In genomic region chr4:6473264-6474052, GRCh38 we compare ENCODE assay signal across 17 cellular contexts. TPM values are rescaled to one million over a fixed set of nuclear protein-coding genes. Genes with fewer than 3 reads are reported as not detected.
DNase-seq lines count a peak whose midpoint lies in the region; ATAC-seq and TF ChIP-seq lines count a peak whose summit lies in the region.
"Had no signal": no experiment of that assay in that cellular context is flagged by ENCODE, and none has a peak within 500 bp of the region (broad histone marks: within the 10 kb centered on the region; RNA-seq: fewer than 3 reads in every experiment).

No MANE protein-coding gene starts in this region.

- peaks cover 0 to 6% (median 0%) of the 10 kb centered on the region in 8 donors for H3K9me3 ChIP-seq in spleen
- H3K9me3 ChIP-seq: breast epithelium, gastroesophageal sphincter, ovary had no signal

- H3K4me1 Mint-ChIP-seq in WTC11: peaks cover 23% of the 10 kb centered on the region

- H3K27me3 ChIP-seq in spleen (replicated peaks in 1 of 7): peaks cover 0 to 92% (median 37%) of the 10 kb centered on the region in 7 donors
- H3K27me3 ChIP-seq: ovary had no signal

- no peak overlapping the region for H3K4me3 ChIP-seq in spleen
- H3K4me3 ChIP-seq: gastroesophageal sphincter, ovary had no signal

- no peaks in the 10 kb centered on the region for H3K36me3 ChIP-seq in spleen
- H3K36me3 ChIP-seq: breast epithelium, gastroesophageal sphincter, ovary had no signal

- POLR2A ChIA-PET in WTC11 (lab: Charles Lee): no interaction called here

- TF ChIP-seq CTCF in WTC11 (IDR thresholded peaks at IDR 0.05): no peak
- no peak for TF ChIP-seq CTCF in spleen (IDR thresholded peaks at IDR 0.05 in 8 of 11, conservative IDR thresholded peaks at IDR 0.05 in 3 of 11)

- H3K4me3 Mint-ChIP-seq in WTC11: peak overlapping the region; percentile 48
- H3K4me3 Mint-ChIP-seq: dendritic cell treated with granulocyte-macrophage colony-stimulating factor and Interleukin-4, amounts not matched to agents 40 ng/mL and 50 ng/mL, for 4 days had no signal

- peak; percentile 19 for DNase-seq in DMS79 treated with DMSO at 0.1 percent for 48 hours (lab: John Stamatoyannopoulos, UW)
- DNase-seq in DMS79 (lab: John Stamatoyannopoulos, UW): no peak
- DNase-seq in WTC11 (ENCODE audit: low spot score): no peak
- DNase-seq in left lobe of liver (ENCODE audit: low spot score): peak; percentile 28
- DNase-seq in spleen: peak; percentile 51
- no peak for DNase-seq in retina
- no peak for DNase-seq in OCI-M1 (lab: John Stamatoyannopoulos, UW)
- DNase-seq in AG08396 (ENCODE audit: low spot score): no peak
- DNase-seq: activated CD4-positive, alpha-beta T cell treated with anti-CD3 and anti-CD28 coated beads for 4 hours; NCI-H2081 treated with DMSO at 0.1 percent for 48 hours; stimulated activated CD4-positive, alpha-beta T cell treated with anti-CD3 and anti-CD28 coated beads, Interleukin-4, amount 100 ng/mL, for 4 hours had no signal

- CTCF ChIA-PET in WTC11 (lab: Charles Lee): interaction anchor here (0.6 to 3.6 kb wide), 20 partner anchors 8 to 217 kb away, joined by 3 to 35 read pairs (median 4); no protein-coding TSS in a partner anchor

- H3K27ac ChIP-seq in spleen: no peak overlapping the region
- H3K27ac ChIP-seq: breast epithelium, gastroesophageal sphincter, KMS-11, ovary, skin epidermis had no signal

- no peaks in the 10 kb centered on the region; the same call in 1 of the 2 replicates for H3K9me3 Mint-ChIP-seq in WTC11
- H3K9me3 Mint-ChIP-seq: dendritic cell treated with granulocyte-macrophage colony-stimulating factor and Interleukin-4, amounts not matched to agents 40 ng/mL and 50 ng/mL, for 4 days had no signal

- intact Hi-C loops in spleen (cut with DNase I; ENCODE audit: low total_unique reads): no loop called here

- 35 to 47% (median 40%) methylated on average over 9 of the region's 9 CpGs for WGBS in spleen, 5 donors

- no peak overlapping the region for H3K27ac Mint-ChIP-seq in WTC11
- H3K27ac Mint-ChIP-seq: dendritic cell treated with granulocyte-macrophage colony-stimulating factor and Interleukin-4, amounts not matched to agents 40 ng/mL and 50 ng/mL, for 4 days had no signal

- H3K27me3 Mint-ChIP-seq in WTC11 (ENCODE audit: low read depth): peaks cover 57% of the 10 kb centered on the region

- H3K4me1 ChIP-seq in spleen: peaks cover 2 to 23% (median 16%) of the 10 kb centered on the region in 6 donors

- TF ChIP-seq POLR2A in spleen (IDR thresholded peaks at IDR 0.05): no peak

- ATAC-seq in WTC11 (no peak), left lobe of liver (peak; percentile 11)
- ATAC-seq: gastroesophageal sphincter had no signal

- no peaks in the 10 kb centered on the region for H3K36me3 Mint-ChIP-seq in WTC11

TF ChIP-seq in WTC11, 78 proteins besides CTCF, POLR2A, EP300 and RAD21:
- TF ChIP-seq, protein P1, sequence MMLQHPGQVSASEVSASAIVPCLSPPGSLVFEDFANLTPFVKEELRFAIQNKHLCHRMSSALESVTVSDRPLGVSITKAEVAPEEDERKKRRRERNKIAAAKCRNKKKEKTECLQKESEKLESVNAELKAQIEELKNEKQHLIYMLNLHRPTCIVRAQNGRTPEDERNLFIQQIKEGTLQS (CRISPR knock-in tag; conservative IDR thresholded peaks at IDR 0.05): no peak
- TF ChIP-seq, protein P2, sequence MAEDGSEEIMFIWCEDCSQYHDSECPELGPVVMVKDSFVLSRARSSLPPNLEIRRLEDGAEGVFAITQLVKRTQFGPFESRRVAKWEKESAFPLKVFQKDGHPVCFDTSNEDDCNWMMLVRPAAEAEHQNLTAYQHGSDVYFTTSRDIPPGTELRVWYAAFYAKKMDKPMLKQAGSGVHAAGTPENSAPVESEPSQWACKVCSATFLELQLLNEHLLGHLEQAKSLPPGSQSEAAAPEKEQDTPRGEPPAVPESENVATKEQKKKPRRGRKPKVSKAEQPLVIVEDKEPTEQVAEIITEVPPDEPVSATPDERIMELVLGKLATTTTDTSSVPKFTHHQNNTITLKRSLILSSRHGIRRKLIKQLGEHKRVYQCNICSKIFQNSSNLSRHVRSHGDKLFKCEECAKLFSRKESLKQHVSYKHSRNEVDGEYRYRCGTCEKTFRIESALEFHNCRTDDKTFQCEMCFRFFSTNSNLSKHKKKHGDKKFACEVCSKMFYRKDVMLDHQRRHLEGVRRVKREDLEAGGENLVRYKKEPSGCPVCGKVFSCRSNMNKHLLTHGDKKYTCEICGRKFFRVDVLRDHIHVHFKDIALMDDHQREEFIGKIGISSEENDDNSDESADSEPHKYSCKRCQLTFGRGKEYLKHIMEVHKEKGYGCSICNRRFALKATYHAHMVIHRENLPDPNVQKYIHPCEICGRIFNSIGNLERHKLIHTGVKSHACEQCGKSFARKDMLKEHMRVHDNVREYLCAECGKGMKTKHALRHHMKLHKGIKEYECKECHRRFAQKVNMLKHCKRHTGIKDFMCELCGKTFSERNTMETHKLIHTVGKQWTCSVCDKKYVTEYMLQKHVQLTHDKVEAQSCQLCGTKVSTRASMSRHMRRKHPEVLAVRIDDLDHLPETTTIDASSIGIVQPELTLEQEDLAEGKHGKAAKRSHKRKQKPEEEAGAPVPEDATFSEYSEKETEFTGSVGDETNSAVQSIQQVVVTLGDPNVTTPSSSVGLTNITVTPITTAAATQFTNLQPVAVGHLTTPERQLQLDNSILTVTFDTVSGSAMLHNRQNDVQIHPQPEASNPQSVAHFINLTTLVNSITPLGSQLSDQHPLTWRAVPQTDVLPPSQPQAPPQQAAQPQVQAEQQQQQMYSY (CRISPR knock-in tag; IDR thresholded peaks at IDR 0.05): no peak
- TF ChIP-seq JUN (CRISPR knock-in tag; IDR thresholded peaks at IDR 0.05) (no peak), GRHL2 (CRISPR knock-in tag; IDR thresholded peaks at IDR 0.05; ENCODE audit: insufficient replicate concordance, severe bottlenecking) (no peak), PRRX2 (CRISPR knock-in tag; IDR thresholded peaks at IDR 0.05) (no peak), ATF1 (CRISPR knock-in tag; IDR thresholded peaks at IDR 0.05) (no peak), GTF2I (CRISPR knock-in tag; conservative IDR thresholded peaks at IDR 0.05) (no peak), USF1 (CRISPR knock-in tag; IDR thresholded peaks at IDR 0.05) (no peak)
- TF ChIP-seq, protein P3, sequence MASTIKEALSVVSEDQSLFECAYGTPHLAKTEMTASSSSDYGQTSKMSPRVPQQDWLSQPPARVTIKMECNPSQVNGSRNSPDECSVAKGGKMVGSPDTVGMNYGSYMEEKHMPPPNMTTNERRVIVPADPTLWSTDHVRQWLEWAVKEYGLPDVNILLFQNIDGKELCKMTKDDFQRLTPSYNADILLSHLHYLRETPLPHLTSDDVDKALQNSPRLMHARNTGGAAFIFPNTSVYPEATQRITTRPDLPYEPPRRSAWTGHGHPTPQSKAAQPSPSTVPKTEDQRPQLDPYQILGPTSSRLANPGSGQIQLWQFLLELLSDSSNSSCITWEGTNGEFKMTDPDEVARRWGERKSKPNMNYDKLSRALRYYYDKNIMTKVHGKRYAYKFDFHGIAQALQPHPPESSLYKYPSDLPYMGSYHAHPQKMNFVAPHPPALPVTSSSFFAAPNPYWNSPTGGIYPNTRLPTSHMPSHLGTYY (CRISPR knock-in tag; IDR thresholded peaks at IDR 0.05): no peak

RNA-seq across cellular contexts. Expression of gene PPP2R2C, which starts 1.0 kb away (rescaled TPM):
- total RNA-seq in WTC11 (2021): 9.0 to 11.5 TPM (median 9.4 TPM) in 3 replicates
- 0.13 TPM for total RNA-seq in left lobe of liver
- 1 to 10 TPM in 1 of 7 donors, under 1 TPM in 5, not detected in 1; 0.23 to 1.3 (median 0.47) TPM for total RNA-seq in spleen
- under 1 TPM; 0.07 to 0.19 (median 0.14) TPM for polyA plus RNA-seq in spleen

Comparison
In these comparisons a context has a peak if more than half of its experiments do, and no peak if none do; other contexts are left out.
1. DNase-seq: peak in DMS79 treated with DMSO at 0.1 percent for 48 hours (single experiment), left lobe of liver (single experiment) and spleen (single experiment); none in DMS79 (single experiment), WTC11 (single experiment), retina (single experiment), OCI-M1 (single experiment) and AG08396 (single experiment).